ENCODE assay signal across 16 cellular contexts in genomic region chr14:50533806-50534205, GRCh38. TPM values are rescaled to one million over a fixed set of nuclear protein-coding genes. Genes with fewer than 3 reads are reported as not detected.
DNase-seq lines count a peak whose midpoint lies in the region; ATAC-seq and TF ChIP-seq lines count a peak whose summit lies in the region.
"Had no signal": no experiment of that assay in that cellular context is flagged by ENCODE, and none has a peak within 500 bp of the region (broad histone marks: within the 10 kb centered on the region; RNA-seq: fewer than 3 reads in every experiment).

No MANE protein-coding gene starts in this region.

- H3K9me3 Mint-ChIP-seq in activated T-cell treated with anti-CD3 and anti-CD28 coated beads, Interleukin-2, amount 50 U/mL, for 4 hours = no peaks in the 10 kb centered on the region

- peak; percentile 13 for DNase-seq in AG08395 (ENCODE audit: low spot score)
- DNase-seq in middle frontal gyrus (ENCODE audit: extremely low spot score, low spot score) = peak; percentile 57
- DNase-seq in A172 (ENCODE audit: low spot score) = no peak
- no peak for DNase-seq in activated T-cell treated with anti-CD3 and anti-CD28 coated beads, Interleukin-2, amount 50 U/mL, for 4 hours
- DNase-seq in NCI-H748 treated with DMSO at 0.1 percent for 48 hours (lab: John Stamatoyannopoulos, UW) = no peak
- no peak for DNase-seq in HuH-7 (ENCODE audit: low spot score)
- DNase-seq: ACHN; activated naive CD8-positive, alpha-beta T cell treated with anti-CD3 and anti-CD28 coated beads, Interleukin-2, amount 10 ng/mL, durations not matched to agents 7 days and 5 days; NCI-H1930; occipital lobe; testis had no signal

- peaks cover 5% of the 10 kb centered on the region for H3K36me3 Mint-ChIP-seq in activated T-cell treated with anti-CD3 and anti-CD28 coated beads, Interleukin-2, amount 50 U/mL, for 4 hours (ENCODE audit: insufficient read depth)
- H3K36me3 Mint-ChIP-seq: IgD-negative memory B cell had no signal

- no peaks in the 10 kb centered on the region for H3K36me3 ChIP-seq in KMS-11 (ENCODE audit: insufficient read depth)

- H3K4me1 ChIP-seq in KMS-11 (ENCODE audit: low read depth, poor library complexity, severe bottlenecking) = peaks cover 21% of the 10 kb centered on the region

- ATAC-seq in activated T-cell treated with anti-CD3 and anti-CD28 coated beads, Interleukin-2, amount 50 U/mL, for 4 hours = no peak

- peaks cover 31% of the 10 kb centered on the region for H3K79me2 ChIP-seq in KMS-11 (ENCODE audit: insufficient read depth, low read depth)

- H3K4me2 ChIP-seq in KMS-11 = peak overlapping the region; percentile 88

- H4K20me1 ChIP-seq in KMS-11 (ENCODE audit: insufficient read depth) = no peaks in the 10 kb centered on the region

- H3K27me3 Mint-ChIP-seq in activated T-cell treated with anti-CD3 and anti-CD28 coated beads, Interleukin-2, amount 50 U/mL, for 4 hours (ENCODE audit: low read depth) = no peaks in the 10 kb centered on the region
- H3K27me3 Mint-ChIP-seq: activated naive CD8-positive, alpha-beta T cell treated with anti-CD3 and anti-CD28 coated beads, Interleukin-2, amount 10 ng/mL, durations not matched to agents 7 days and 5 days; IgD-negative memory B cell had no signal

- H3K4me3 Mint-ChIP-seq in activated T-cell treated with anti-CD3 and anti-CD28 coated beads, Interleukin-2, amount 50 U/mL, for 4 hours = no peak overlapping the region

- H3K4me3 ChIP-seq in KMS-11 (IDR thresholded peaks at IDR 0.05; ENCODE audit: insufficient read depth, low read depth, low read length) = no peak overlapping the region
- H3K4me3 ChIP-seq: lung, SK-N-MC had no signal

- H3K27ac ChIP-seq in KMS-11 (no peak overlapping the region), VCaP (peak overlapping the region; percentile 95)
- H3K27ac ChIP-seq: SK-N-MC had no signal

- peaks cover 38% of the 10 kb centered on the region for H3K4me1 Mint-ChIP-seq in activated T-cell treated with anti-CD3 and anti-CD28 coated beads, Interleukin-2, amount 50 U/mL, for 4 hours (ENCODE audit: low read depth)

- no peak overlapping the region for H2AFZ ChIP-seq in KMS-11 (ENCODE audit: low read depth)

- no peak overlapping the region for H3K9ac ChIP-seq in KMS-11

- TF ChIP-seq CTCF in KMS-11 (conservative IDR thresholded peaks at IDR 0.05; ENCODE audit: low read depth, low read length) (no peak), VCaP (conservative IDR thresholded peaks at IDR 0.05) (no peak)

- no peaks in the 10 kb centered on the region for H3K27me3 ChIP-seq in KMS-11 (ENCODE audit: insufficient read depth, low read depth)
- H3K27me3 ChIP-seq: testis had no signal

RNA-seq across cellular contexts. Expression of gene MAP4K5, which starts 1.4 kb away (rescaled TPM):
- 42.0 and 44.4 TPM in 2 replicates for total RNA-seq in A172 (2014; rRNA removed; shearing (Covaris generic))
- 10 to 100 TPM; 47.3 to 55.1 (median 48.5) TPM for total RNA-seq in activated T-cell treated with anti-CD3 and anti-CD28 coated beads, Interleukin-2, amount 50 U/mL, for 4 hours

RNA-seq across cellular contexts. Expression of gene ATL1, which starts 26.1 kb away (rescaled TPM):
- total RNA-seq in A172 (2014; rRNA removed; shearing (Covaris generic)) = 14.0 and 15.8 TPM in 2 replicates
- under 1 TPM; 0.37 to 0.79 (median 0.43) TPM for total RNA-seq in activated T-cell treated with anti-CD3 and anti-CD28 coated beads, Interleukin-2, amount 50 U/mL, for 4 hours

Comparison
In these comparisons a context has a peak if more than half of its experiments do, and no peak if none do; other contexts are left out.
1. DNase-seq: peak in AG08395 (single experiment) and middle frontal gyrus (single experiment); none in A172 (single experiment), activated T-cell treated with anti-CD3 and anti-CD28 coated beads, Interleukin-2, amount 50 U/mL, for 4 hours (single experiment), NCI-H748 treated with DMSO at 0.1 percent for 48 hours (single experiment) and HuH-7 (single experiment).